In the genomic region with DNA sequence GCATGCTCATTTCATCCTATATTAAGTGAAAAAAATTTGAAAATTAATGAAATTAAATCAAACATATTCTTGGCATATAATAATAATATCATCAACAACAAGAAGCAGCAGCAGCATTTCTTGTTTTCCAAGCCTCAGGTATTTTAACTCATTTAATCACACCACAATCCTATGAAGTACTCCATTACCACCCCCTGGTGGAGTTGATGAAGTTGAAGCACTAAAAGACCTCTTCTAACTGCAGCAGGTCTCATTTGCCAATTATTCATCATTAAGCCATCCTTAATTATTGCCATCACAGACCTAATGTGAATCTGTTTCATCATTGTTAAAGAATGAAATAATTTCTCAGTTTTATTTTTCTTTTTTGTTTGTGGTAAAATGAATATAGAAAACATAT, we compare ENCODE assay signal across 10 cellular contexts.
DNase-seq lines count a peak whose midpoint lies in the region; ATAC-seq and TF ChIP-seq lines count a peak whose summit lies in the region.
"Had no signal": no experiment of that assay in that cellular context is flagged by ENCODE, and none has a peak within 500 bp of the region (broad histone marks: within the 10 kb centered on the region; RNA-seq: fewer than 3 reads in every experiment).

No MANE protein-coding gene starts in this region.

- H3K4me3 ChIP-seq in GM12865 (ENCODE audit: low read depth, low read length), result no peak overlapping the region

- no peak overlapping the region for H3K4me3 Mint-ChIP-seq in activated naive CD8-positive, alpha-beta T cell treated with anti-CD3 and anti-CD28 coated beads for 36 hours

- peaks cover 7% of the 10 kb centered on the region for H3K9me3 Mint-ChIP-seq in activated naive CD8-positive, alpha-beta T cell treated with anti-CD3 and anti-CD28 coated beads for 36 hours

- TF ChIP-seq CTCF in GM12865 (IDR thresholded peaks at IDR 0.05; ENCODE audit: insufficient read depth, low read depth, low read length, missing control alignments), result peak; percentile 19

- H3K36me3 Mint-ChIP-seq in activated naive CD8-positive, alpha-beta T cell treated with anti-CD3 and anti-CD28 coated beads for 36 hours, result no peaks in the 10 kb centered on the region

- no peaks in the 10 kb centered on the region for H3K27me3 Mint-ChIP-seq in activated naive CD8-positive, alpha-beta T cell treated with anti-CD3 and anti-CD28 coated beads for 36 hours

- no peak overlapping the region for H3K27ac Mint-ChIP-seq in activated naive CD8-positive, alpha-beta T cell treated with anti-CD3 and anti-CD28 coated beads for 36 hours

- H3K4me1 Mint-ChIP-seq in activated naive CD8-positive, alpha-beta T cell treated with anti-CD3 and anti-CD28 coated beads for 36 hours, result no peaks in the 10 kb centered on the region

- peak; percentile 30 for DNase-seq in GM12865 (ENCODE audit: low read depth)
- DNase-seq in HS-27A (ENCODE audit: low read depth), result peak; percentile 1
- DNase-seq in amniotic epithelial cell (ENCODE audit: low read depth), result peak; percentile 20
- peak; percentile 28 for DNase-seq in kidney tubule cell (ENCODE audit: low spot score)
- DNase-seq in activated naive CD8-positive, alpha-beta T cell treated with anti-CD3 and anti-CD28 coated beads for 36 hours, result no peak
- DNase-seq in left ventricle myocardium superior, result no peak
- DNase-seq: activated CD8-positive, alpha-beta memory T cell treated with anti-CD3 and anti-CD28 coated beads, Interleukin-2, amount 50 U/mL, for 48 hours; DND-41; T1000 had no signal

- intact Hi-C loops in left ventricle myocardium superior (cut with micrococcal nuclease), result no loop called here

- no peak for ATAC-seq in HG03571 (IDR thresholded peaks at IDR 0.05; ENCODE audit: unreplicated experiment)
- no peak for ATAC-seq in left ventricle myocardium superior

Comparison
In these comparisons a context has a peak if more than half of its experiments do, and no peak if none do; other contexts are left out.
1. DNase-seq: peak in GM12865 (single experiment), HS-27A (single experiment), amniotic epithelial cell (single experiment) and kidney tubule cell (single experiment); none in activated naive CD8-positive, alpha-beta T cell treated with anti-CD3 and anti-CD28 coated beads for 36 hours (single experiment) and left ventricle myocardium superior (single experiment).